In genomic region chr5:172186114-172186695, GRCh38 we compare ENCODE assay signal across 11 cellular contexts. TPM values are rescaled to one million over a fixed set of nuclear protein-coding genes. Genes with fewer than 3 reads are reported as not detected.
DNase-seq lines count a peak whose midpoint lies in the region; ATAC-seq, FAIRE-seq and TF ChIP-seq lines count a peak whose summit lies in the region.
"Had no signal": no experiment of that assay in that cellular context is flagged by ENCODE, and none has a peak within 500 bp of the region (broad histone marks: within the 10 kb centered on the region; RNA-seq: fewer than 3 reads in every experiment).

No MANE protein-coding gene starts in this region.

- peak overlapping the region; percentile 89 for H3K27ac ChIP-seq in BLaER1
- peak overlapping the region; percentile 80 for H3K27ac ChIP-seq in KOPT-K1 (ENCODE audit: low read depth, low read length, poor library complexity, severe bottlenecking)
- H3K27ac ChIP-seq in colonic mucosa, result peak overlapping the region; percentile 95
- no peak overlapping the region for H3K27ac ChIP-seq in WERI-Rb-1

- H3K4me3 ChIP-seq in BLaER1 (peak overlapping the region; percentile 94), colonic mucosa (peak overlapping the region; percentile 97), WERI-Rb-1 (ENCODE audit: low read depth, low read length) (no peak overlapping the region)

- H3K27ac Mint-ChIP-seq in natural killer cell, result peak overlapping the region; percentile 97 to 98

- ATAC-seq in natural killer cell (no peak), HG02588 (IDR thresholded peaks at IDR 0.05; ENCODE audit: unreplicated experiment) (no peak)

- intact Hi-C loops in colonic mucosa (cut with DNase I) (loop anchor here (5.0 kb wide), 1 partner anchor 96 kb away; the partner anchor contains the start of gene UBTD2), natural killer cell (cut with micrococcal nuclease) (loop anchor here (5.0 to 10.0 kb wide), 2 partner anchors 99 to 179 kb away; partner anchors contain the start of genes FBXW11 and UBTD2)

- H3K4me2 ChIP-seq in BLaER1, result peak overlapping the region; percentile 95

- H3K9ac ChIP-seq in BLaER1 (peak overlapping the region; percentile 87), colonic mucosa (ENCODE audit: low read depth in 2 of 2, low read length in 2 of 2) (peak overlapping the region; percentile 35 to 86)

- no peaks in the 10 kb centered on the region for H3K9me3 Mint-ChIP-seq in natural killer cell

- no peak for TF ChIP-seq CTCF in colonic mucosa (IDR thresholded peaks at IDR 0.05)
- no peak for TF ChIP-seq CTCF in natural killer cell (IDR thresholded peaks at IDR 0.05)
- TF ChIP-seq CTCF in WERI-Rb-1 (IDR thresholded peaks at IDR 0.05; ENCODE audit: low read depth, low read length), result no peak

- H3K36me3 ChIP-seq in BLaER1 (peaks cover 19% of the 10 kb centered on the region; the same call in 1 of the 2 replicates), KOPT-K1 (ENCODE audit: insufficient read depth, low read length) (peaks cover 7% of the 10 kb centered on the region), colonic mucosa (no peaks in the 10 kb centered on the region), WERI-Rb-1 (no peaks in the 10 kb centered on the region)

- no peak for FAIRE-seq in RCC 7860 (lab: Jason Lieb, UNC)

- peaks cover 55% of the 10 kb centered on the region for H3K4me1 ChIP-seq in BLaER1
- H3K4me1 ChIP-seq in colonic mucosa, result no peaks in the 10 kb centered on the region

- peaks cover 14% of the 10 kb centered on the region; the same call in 1 of the 2 replicates for H4K20me1 ChIP-seq in BLaER1

- no peaks in the 10 kb centered on the region for H3K27me3 ChIP-seq in BLaER1
- H3K27me3 ChIP-seq in colonic mucosa, result no peaks in the 10 kb centered on the region
- H3K27me3 ChIP-seq in WERI-Rb-1 (ENCODE audit: insufficient read depth, low read depth, severe bottlenecking), result no peaks in the 10 kb centered on the region

- no peaks in the 10 kb centered on the region for H3K9me3 ChIP-seq in BLaER1
- no peaks in the 10 kb centered on the region for H3K9me3 ChIP-seq in KOPT-K1 (ENCODE audit: insufficient read depth, low read length, poor library complexity, severe bottlenecking)
- H3K9me3 ChIP-seq in colonic mucosa, result no peaks in the 10 kb centered on the region
- H3K9me3 ChIP-seq in WERI-Rb-1 (ENCODE audit: severe bottlenecking), result no peaks in the 10 kb centered on the region

- H3K36me3 Mint-ChIP-seq in natural killer cell, result no peaks in the 10 kb centered on the region

- no peaks in the 10 kb centered on the region for H3K27me3 Mint-ChIP-seq in natural killer cell (ENCODE audit: low read depth in 2 of 2)

- no peak for DNase-seq in colonic mucosa
- no peak for DNase-seq in natural killer cell
- no peak for DNase-seq in T-helper 9 cell
- no peak for DNase-seq in RCC 7860 (ENCODE audit: low spot score)
- DNase-seq in WERI-Rb-1, result no peak
- DNase-seq: activated gamma-delta T cell, NCI-H446 treated with DMSO at 0.1 percent for 48 hours had no signal

- H3K4me1 Mint-ChIP-seq in natural killer cell, result peaks cover 44 to 45% of the 10 kb centered on the region in 2 donors

- H3K4me3 Mint-ChIP-seq in natural killer cell, result peak overlapping the region; percentile 98

RNA-seq across cellular contexts. Expression of gene STK10, which starts 1.8 kb away (rescaled TPM):
- total RNA-seq in colonic mucosa (10 to 100 TPM; 16.1 to 23.2 TPM), natural killer cell (100 to 1,000 TPM; 705 to 879 (median 783) TPM)

RNA-seq across cellular contexts. Expression of gene EFCAB9, which starts 7.8 kb away (rescaled TPM):
- total RNA-seq in colonic mucosa (not detected), natural killer cell (not detected)
- total RNA-seq: lower leg skin had no signal

Comparison
In these comparisons a context has a peak if more than half of its experiments do, and no peak if none do; other contexts are left out.
1. RNA of gene STK10, which starts 1.8 kb away (total RNA-seq): 705 to 879 TPM in natural killer cell; 16.1 to 23.2 TPM in colonic mucosa; every median in the first group is over 10 times any median in the second.